In genomic region chr11:101916422-101916821, GRCh38 we compare ENCODE assay signal across 10 cellular contexts. TPM values are rescaled to one million over a fixed set of nuclear protein-coding genes. Genes with fewer than 3 reads are reported as not detected.
A peak's percentile ranks its signal among the peaks of the same experiment; 100 is the strongest.
DNase-seq lines count a peak whose midpoint lies in the region; ATAC-seq and TF ChIP-seq lines count a peak whose summit lies in the region.
"Had no signal": no experiment of that assay in that cellular context is flagged by ENCODE, and none has a peak within 500 bp of the region (broad histone marks: within the 10 kb centered on the region; RNA-seq: fewer than 3 reads in every experiment).

Gene ANGPTL5, minus strand, starts transcription at chr11:101916522. Its CDS starts 8,613 bp downstream, at chr11:101907909.

- in situ Hi-C loops in brain microvascular endothelial cell (cut with HindIII; ENCODE audit: low pct_ligation_motif_present, low sequenced_read_pairs), result no loop called here

- WGBS in mesenchymal stem cell, result 84% methylated on average over 1 of the region's 2 CpGs

- H3K27ac ChIP-seq in brain microvascular endothelial cell (peak within 1 kb of the TSS; percentile 82), mesenchymal stem cell (ENCODE audit: low read length, poor library complexity, severe bottlenecking) (peak within 1 kb of the TSS; percentile 72)

- no peak for ATAC-seq in activated T-cell treated with anti-CD3 and anti-CD28 coated beads, Interleukin-2, amount 50 U/mL, for 72 hours (replicated peaks in 1 of 2)
- ATAC-seq in GM21619 (IDR thresholded peaks at IDR 0.05; ENCODE audit: unreplicated experiment), result no peak

- H3K27ac Mint-ChIP-seq in activated T-cell treated with anti-CD3 and anti-CD28 coated beads, Interleukin-2, amount 50 U/mL, for 72 hours, result peak within 1 kb of the TSS; percentile 92
- peak within 1 kb of the TSS; percentile 63 for H3K27ac Mint-ChIP-seq in type B pancreatic cell

- no peaks in the 10 kb centered on the region for H3K9me3 ChIP-seq in mesenchymal stem cell (ENCODE audit: control insufficient read depth, low read length)

- peak within 1 kb of the TSS; percentile 70 for H3K4me2 ChIP-seq in mesenchymal stem cell (ENCODE audit: low read length, poor library complexity, severe bottlenecking)

- no peaks in the 10 kb centered on the region for H3K27me3 Mint-ChIP-seq in activated T-cell treated with anti-CD3 and anti-CD28 coated beads, Interleukin-2, amount 50 U/mL, for 72 hours (ENCODE audit: low read depth)
- no peaks in the 10 kb centered on the region for H3K27me3 Mint-ChIP-seq in type B pancreatic cell

- no peak within 1 kb of the TSS for H3K23ac ChIP-seq in mesenchymal stem cell (ENCODE audit: low read length in 2 of 2)

- peak within 1 kb of the TSS; percentile 97 for H3K9ac ChIP-seq in mesenchymal stem cell (ENCODE audit: low read length)

- H3K4me3 Mint-ChIP-seq in activated T-cell treated with anti-CD3 and anti-CD28 coated beads, Interleukin-2, amount 50 U/mL, for 72 hours, result peak within 1 kb of the TSS; percentile 97
- H3K4me3 Mint-ChIP-seq in type B pancreatic cell, result peak within 1 kb of the TSS; percentile 95

- H3K4me1 Mint-ChIP-seq in activated T-cell treated with anti-CD3 and anti-CD28 coated beads, Interleukin-2, amount 50 U/mL, for 72 hours (ENCODE audit: low read depth), result peaks cover 28% of the 10 kb centered on the region
- peaks cover 15% of the 10 kb centered on the region for H3K4me1 Mint-ChIP-seq in type B pancreatic cell (ENCODE audit: unreplicated experiment)

- H3K36me3 ChIP-seq in brain microvascular endothelial cell (replicated peaks) (no peaks in the 10 kb centered on the region), mesenchymal stem cell (ENCODE audit: control insufficient read depth in 1 of 2, insufficient read depth in 2 of 2, low read depth in 1 of 2, low read length in 2 of 2) (no peaks in the 10 kb centered on the region)

- H3K79me1 ChIP-seq in mesenchymal stem cell (replicated peaks; ENCODE audit: low read length, poor library complexity, severe bottlenecking), result no peaks in the 10 kb centered on the region

- no peak within 1 kb of the TSS for H2BK15ac ChIP-seq in mesenchymal stem cell (ENCODE audit: low read depth, poor library complexity, severe bottlenecking)

- DNase-seq in activated T-cell treated with anti-CD3 and anti-CD28 coated beads, Interleukin-2, amount 50 U/mL, for 72 hours, result no peak
- no peak for DNase-seq in activated T-cell treated with anti-CD3 and anti-CD28 coated beads, Interleukin-2, amount 50 U/mL, for 48 hours
- no peak for DNase-seq in brain microvascular endothelial cell
- no peak for DNase-seq in mesenchymal stem cell
- DNase-seq in type B pancreatic cell (ENCODE audit: extremely low spot score, unreplicated experiment), result no peak
- DNase-seq in NCI-H2227 treated with DMSO at 0.1 percent for 48 hours (lab: John Stamatoyannopoulos, UW), result no peak
- DNase-seq in NCI-H2029 (lab: John Stamatoyannopoulos, UW), result no peak

- TF ChIP-seq CTCF in brain microvascular endothelial cell (IDR thresholded peaks at IDR 0.05; ENCODE audit: low read depth, low read length, missing control alignments) (no peak), type B pancreatic cell (conservative IDR thresholded peaks at IDR 0.05) (no peak)

- no peak within 1 kb of the TSS for H4K91ac ChIP-seq in mesenchymal stem cell (ENCODE audit: low read length)

- H2BK12ac ChIP-seq in mesenchymal stem cell (ENCODE audit: low read length in 2 of 2), result no peak within 1 kb of the TSS

- H3K36me3 Mint-ChIP-seq in activated T-cell treated with anti-CD3 and anti-CD28 coated beads, Interleukin-2, amount 50 U/mL, for 72 hours (ENCODE audit: insufficient read depth in 2 of 2), result no peaks in the 10 kb centered on the region
- H3K36me3 Mint-ChIP-seq in type B pancreatic cell, result no peaks in the 10 kb centered on the region

- peak within 1 kb of the TSS; percentile 83 for H2AFZ ChIP-seq in mesenchymal stem cell (ENCODE audit: low read depth, low read length)

- H3K9me3 Mint-ChIP-seq in activated T-cell treated with anti-CD3 and anti-CD28 coated beads, Interleukin-2, amount 50 U/mL, for 72 hours, result no peaks in the 10 kb centered on the region
- no peaks in the 10 kb centered on the region for H3K9me3 Mint-ChIP-seq in type B pancreatic cell

- H4K8ac ChIP-seq in mesenchymal stem cell (ENCODE audit: low read length), result no peak within 1 kb of the TSS

- no peak within 1 kb of the TSS for H2BK120ac ChIP-seq in mesenchymal stem cell (ENCODE audit: low read depth, low read length)

- H3K4me1 ChIP-seq in mesenchymal stem cell (ENCODE audit: control insufficient read depth, insufficient read depth, low read depth, low read length), result no peaks in the 10 kb centered on the region

- H3K4me3 ChIP-seq in brain microvascular endothelial cell (ENCODE audit: low read depth, low read length), result peak within 1 kb of the TSS; percentile 85
- peak within 1 kb of the TSS; percentile 80 to 93 for H3K4me3 ChIP-seq in mesenchymal stem cell (ENCODE audit: insufficient read depth in 1 of 2, low read depth in 1 of 2, low read length in 2 of 2)

- peak within 1 kb of the TSS; percentile 49 to 74 for H3K18ac ChIP-seq in mesenchymal stem cell (ENCODE audit: low read depth in 1 of 2, low read length in 2 of 2)

- H3K27me3 ChIP-seq in brain microvascular endothelial cell (replicated peaks), result no peaks in the 10 kb centered on the region
- H3K27me3 ChIP-seq in mesenchymal stem cell (ENCODE audit: control insufficient read depth in 1 of 2, insufficient read depth in 1 of 2, low read length in 2 of 2), result no peaks in the 10 kb centered on the region

- H2BK5ac ChIP-seq in mesenchymal stem cell (ENCODE audit: low read depth, low read length, poor library complexity, severe bottlenecking), result no peak within 1 kb of the TSS

- H3K4ac ChIP-seq in mesenchymal stem cell (ENCODE audit: low read depth in 1 of 2, low read length in 2 of 2), result peak within 1 kb of the TSS in 1 of 2 experiments; percentile 26

- H3K14ac ChIP-seq in mesenchymal stem cell (ENCODE audit: low read length in 2 of 2), result no peak within 1 kb of the TSS

- no peak within 1 kb of the TSS for H2AK5ac ChIP-seq in mesenchymal stem cell (ENCODE audit: low read length, severe bottlenecking)

RNA-seq across cellular contexts. Expression of gene ANGPTL5, which starts in this region (rescaled TPM):
- total RNA-seq in activated T-cell treated with anti-CD3 and anti-CD28 coated beads, Interleukin-2, amount 50 U/mL, for 72 hours, result not detected
- polyA plus RNA-seq in mesenchymal stem cell (2013, experiment 1 of 2), result not detected
- 0.03 TPM for polyA plus RNA-seq in mesenchymal stem cell (2013, experiment 2 of 2)
- not detected in 2 replicates for total RNA-seq in type B pancreatic cell (ENCODE audit: low replicate concordance)
- total RNA-seq: Daoy, LHCN-M2 had no signal
